17 cellular contexts compared by ENCODE assay signal in genomic region chr1:178098262-178098661, GRCh38. TPM values are rescaled to one million over a fixed set of nuclear protein-coding genes. Genes with fewer than 3 reads are reported as not detected.
DNase-seq lines count a peak whose midpoint lies in the region; ATAC-seq and TF ChIP-seq lines count a peak whose summit lies in the region.
"Had no signal": no experiment of that assay in that cellular context is flagged by ENCODE, and none has a peak within 500 bp of the region (broad histone marks: within the 10 kb centered on the region; RNA-seq: fewer than 3 reads in every experiment).

No MANE protein-coding gene starts in this region.

- no peaks in the 10 kb centered on the region for H3K36me3 ChIP-seq in fibroblast of lung (ENCODE audit: control insufficient read depth, insufficient read depth, low read length)
- H3K36me3 ChIP-seq in skeletal muscle satellite cell (ENCODE audit: insufficient read depth, low read length) = no peaks in the 10 kb centered on the region
- no peaks in the 10 kb centered on the region for H3K36me3 ChIP-seq in psoas muscle (ENCODE audit: insufficient read depth in 1 of 2, low read depth in 1 of 2)
- H3K36me3 ChIP-seq: colonic mucosa, vagina had no signal

- peak overlapping the region; percentile 34 for H3K27ac Mint-ChIP-seq in HFFc6
- H3K27ac Mint-ChIP-seq: activated naive CD4-positive, alpha-beta T cell treated with anti-CD3 and anti-CD28 coated beads, Interleukin-2, amount 50 U/mL, for 72 hours; CD4-positive, CD25-positive, alpha-beta regulatory T cell had no signal

- peak overlapping the region; percentile 58 for H3K4me3 Mint-ChIP-seq in HFFc6
- H3K4me3 Mint-ChIP-seq: CD4-positive, CD25-positive, alpha-beta regulatory T cell had no signal

- H3K4me2 ChIP-seq in fibroblast of lung (ENCODE audit: extremely low read depth, insufficient read depth, low read length) (peak overlapping the region; percentile 78), skeletal muscle satellite cell (ENCODE audit: low read length) (peak overlapping the region; percentile 77)

- TF ChIP-seq CTCF in HFFc6 (IDR thresholded peaks at IDR 0.05) (no peak), VCaP (conservative IDR thresholded peaks at IDR 0.05) (no peak), fibroblast of lung (conservative IDR thresholded peaks at IDR 0.05 in 1 of 2, IDR thresholded peaks at IDR 0.05 in 1 of 2; ENCODE audit: low read depth in 1 of 2, low read length in 2 of 2) (no peak), psoas muscle (IDR thresholded peaks at IDR 0.05) (no peak)

- no peaks in the 10 kb centered on the region for H3K9me3 Mint-ChIP-seq in HFFc6

- H3K9me3 ChIP-seq in fibroblast of lung (ENCODE audit: control insufficient read depth, insufficient read depth, low read depth, low read length) = no peaks in the 10 kb centered on the region
- H3K9me3 ChIP-seq in skeletal muscle satellite cell (replicated peaks; ENCODE audit: low read length) = no peaks in the 10 kb centered on the region
- H3K9me3 ChIP-seq in psoas muscle = no peaks in the 10 kb centered on the region
- H3K9me3 ChIP-seq: colonic mucosa, vagina had no signal

- H3K79me2 ChIP-seq in fibroblast of lung (ENCODE audit: control insufficient read depth, insufficient read depth, low read length) = peaks cover 80% of the 10 kb centered on the region

- peaks cover 66% of the 10 kb centered on the region for H3K4me1 Mint-ChIP-seq in HFFc6 (ENCODE audit: low read depth)

- intact Hi-C loops in psoas muscle (cut with DNase I) = loop anchor here in 1 of 2 donors (5.0 kb wide), 1 partner anchor 66 kb away; no protein-coding TSS in a partner anchor

- H3K36me3 Mint-ChIP-seq in HFFc6 (ENCODE audit: low read depth) = peaks cover 20% of the 10 kb centered on the region
- H3K36me3 Mint-ChIP-seq: CD4-positive, CD25-positive, alpha-beta regulatory T cell had no signal

- peak overlapping the region; percentile 14 for H2AFZ ChIP-seq in fibroblast of lung (ENCODE audit: low read length)

- 57 to 59% (median 59%) methylated on average over 3 of the region's 3 CpGs for WGBS in psoas muscle, 3 donors

- H3K4me1 ChIP-seq in fibroblast of lung (ENCODE audit: control insufficient read depth, extremely low read depth, insufficient read depth, low read length) (peaks cover 19% of the 10 kb centered on the region), skeletal muscle satellite cell (ENCODE audit: control insufficient read depth, insufficient read depth, low read length) (peaks cover 42% of the 10 kb centered on the region), psoas muscle (peaks cover 22% of the 10 kb centered on the region)

- ATAC-seq in psoas muscle (no peak), GM18511 (IDR thresholded peaks at IDR 0.05; ENCODE audit: unreplicated experiment) (no peak)
- ATAC-seq: activated naive CD4-positive, alpha-beta T cell treated with anti-CD3 and anti-CD28 coated beads, Interleukin-2, amount 50 U/mL, for 72 hours had no signal

- H3K27ac ChIP-seq in VCaP (peak overlapping the region; percentile 92), fibroblast of lung (ENCODE audit: insufficient read depth, low read length) (no peak overlapping the region), psoas muscle (no peak overlapping the region)
- H3K27ac ChIP-seq: colonic mucosa, vagina had no signal

- no peak overlapping the region for H3K9ac ChIP-seq in fibroblast of lung (ENCODE audit: insufficient read depth, low read length)
- H3K9ac ChIP-seq in skeletal muscle satellite cell (ENCODE audit: low read depth, low read length) = no peak overlapping the region

- peak overlapping the region in 2 of 4 experiments; percentile 0 to 1 for H3K4me3 ChIP-seq in fibroblast of lung (replicated peaks in 1 of 4; ENCODE audit: control extremely low read depth in 1 of 4, insufficient read depth in 1 of 4, low read depth in 3 of 4, low read length in 4 of 4)
- H3K4me3 ChIP-seq in skeletal muscle satellite cell (ENCODE audit: low read length) = peak overlapping the region; percentile 28
- H3K4me3 ChIP-seq in psoas muscle = no peak overlapping the region
- H3K4me3 ChIP-seq: colonic mucosa, vagina had no signal

- DNase-seq in HFFc6 = peak; percentile 51
- DNase-seq in fibroblast of lung (ENCODE audit: low read depth in 2 of 2) = peak; percentile 23 to 42
- DNase-seq in psoas muscle = no peak
- DNase-seq in NOMO-1 treated with DMSO at 0.1 percent for 48 hours (lab: John Stamatoyannopoulos, UW; ENCODE audit: unreplicated experiment) = no peak
- DNase-seq: activated CD8-positive, alpha-beta memory T cell treated with anti-CD3 and anti-CD28 coated beads, Interleukin-2, amount 50 U/mL, for 48 hours; CD4-positive, CD25-positive, alpha-beta regulatory T cell; colonic mucosa; GF-D8; midbrain; NCI-H1048; NCI-H2227 treated with DMSO at 0.1 percent for 48 hours; SW 1271 had no signal

- H4K20me1 ChIP-seq in fibroblast of lung (ENCODE audit: control insufficient read depth, extremely low read depth, insufficient read depth, low read length) = no peaks in the 10 kb centered on the region

- H3K27me3 ChIP-seq in fibroblast of lung (ENCODE audit: control insufficient read depth, insufficient read depth, low read length) = no peaks in the 10 kb centered on the region
- H3K27me3 ChIP-seq in skeletal muscle satellite cell (ENCODE audit: control insufficient read depth, insufficient read depth, low read length) = no peaks in the 10 kb centered on the region
- H3K27me3 ChIP-seq in psoas muscle (ENCODE audit: insufficient read depth in 3 of 3, low read length in 2 of 3) = no peaks in the 10 kb centered on the region
- H3K27me3 ChIP-seq: colonic mucosa, vagina had no signal

- H3K27me3 Mint-ChIP-seq in HFFc6 (ENCODE audit: insufficient read depth) = no peaks in the 10 kb centered on the region

RNA-seq across cellular contexts. Expression of gene RASAL2, which starts 4.4 kb away (rescaled TPM):
- 10 to 100 TPM; 21.2 to 30.7 (median 24.4) TPM for total RNA-seq in HFFc6 (2021; fragmentation: NEBNext Ultra II Directional; extraction: Animal tissue kit (Norgen Biotek cat#: 25700))
- 6.4 and 11.9 TPM in 2 replicates for total RNA-seq in fibroblast of lung
- 20.5 and 21.8 TPM in 2 replicates for polyA plus RNA-seq in fibroblast of lung
- polyA plus RNA-seq in fibroblast of lung (2012) = 7.9 and 9.8 TPM in 2 replicates
- polyA minus RNA-seq in fibroblast of lung (ENCODE audit: low replicate concordance) = 26.8 and 31.5 TPM in 2 replicates
- 36.2 and 36.3 TPM in 2 replicates for total RNA-seq in skeletal muscle satellite cell (2012; rRNA removed)
- total RNA-seq in psoas muscle = 10 to 100 TPM in 3 of 4 donors, 1 to 10 TPM in 1; 5.5 to 42.1 (median 12.1) TPM
- 1 to 10 TPM; 1.9 to 4.6 (median 2.8) TPM for polyA plus RNA-seq in psoas muscle
- total RNA-seq: activated naive CD4-positive, alpha-beta T cell treated with anti-CD3 and anti-CD28 coated beads, Interleukin-2, amount 50 U/mL, for 72 hours; CD4-positive, CD25-positive, alpha-beta regulatory T cell had no signal
- polyA plus RNA-seq: CD4-positive, CD25-positive, alpha-beta regulatory T cell had no signal

Comparison
In these comparisons a context has a peak if more than half of its experiments do, and no peak if none do; other contexts are left out.
1. DNase-seq: peak in HFFc6 (single experiment) and fibroblast of lung (2 of 2); none in psoas muscle (0 of 2) and NOMO-1 treated with DMSO at 0.1 percent for 48 hours (single experiment).